Comparison of ENCODE assay signal across 8 cellular contexts in the genomic region with DNA sequence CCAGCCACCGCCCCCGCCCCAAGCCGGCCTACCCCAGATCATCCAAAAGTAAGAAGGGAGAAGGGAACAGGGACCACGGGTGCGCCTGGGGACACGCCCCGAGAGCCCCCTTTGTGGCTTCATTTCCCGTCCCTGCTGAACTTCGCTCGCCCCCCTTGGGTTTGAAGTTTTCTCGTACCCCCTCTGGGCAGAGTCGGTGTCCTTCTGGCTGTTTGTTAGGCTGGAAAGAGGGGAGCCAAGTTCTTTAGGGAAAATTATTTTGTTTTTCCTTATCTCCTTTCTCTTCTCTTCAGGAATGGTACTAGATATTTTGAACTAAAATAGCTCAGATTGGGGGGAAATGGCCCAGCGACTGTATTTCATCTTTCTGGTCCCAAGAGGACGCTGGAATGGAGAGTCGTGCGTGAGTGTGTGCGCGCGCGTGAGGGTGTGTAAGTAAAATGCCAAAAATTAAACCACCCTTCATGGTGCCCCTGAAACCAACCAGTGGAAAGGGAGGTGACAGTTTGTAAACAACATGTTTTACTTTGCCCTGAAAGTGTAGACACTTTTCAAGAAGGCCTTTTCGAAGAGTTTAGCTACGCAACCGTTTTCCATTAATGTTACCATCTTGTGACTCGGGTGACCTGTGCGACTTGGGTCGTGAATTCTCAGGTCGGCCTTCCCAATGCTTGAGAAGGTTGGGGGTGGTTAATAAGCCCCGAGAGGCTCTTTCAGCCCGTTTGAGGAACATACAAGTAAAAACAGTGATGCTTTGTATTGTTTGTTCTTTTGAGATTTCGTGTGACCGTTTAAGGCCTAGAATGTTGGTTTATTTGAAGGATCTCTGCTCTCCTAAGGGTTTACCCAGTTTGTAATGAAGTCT. TPM values are rescaled to one million over a fixed set of nuclear protein-coding genes. Genes with fewer than 3 reads are reported as not detected.
DNase-seq lines count a peak whose midpoint lies in the region; ATAC-seq and TF ChIP-seq lines count a peak whose summit lies in the region.

No MANE protein-coding gene starts in this region.

- no peak overlapping the region for H3K27ac ChIP-seq in CD4-positive, alpha-beta memory T cell (ENCODE audit: low read depth, low read length)
- H3K27ac ChIP-seq in dorsolateral prefrontal cortex: peak overlapping the region in 9 of 59 donors; percentile 8 to 49 (median 29)
- H3K27ac ChIP-seq in ovary: no peak overlapping the region

- H3K4me1 ChIP-seq in CD4-positive, alpha-beta memory T cell (ENCODE audit: insufficient read depth, low read length): peaks cover 29% of the 10 kb centered on the region
- peaks cover 7% of the 10 kb centered on the region for H3K4me1 ChIP-seq in ovary (ENCODE audit: insufficient read depth)

- no peak for TF ChIP-seq CTCF in dorsolateral prefrontal cortex (IDR thresholded peaks at IDR 0.05 in 54 of 56, conservative IDR thresholded peaks at IDR 0.05 in 2 of 56; ENCODE audit: low read depth in 1 of 56, partially characterized antibody in 56 of 56)
- no peak for TF ChIP-seq CTCF in ovary (IDR thresholded peaks at IDR 0.05)
- no peak for TF ChIP-seq CTCF in GM10248 (IDR thresholded peaks at IDR 0.05; ENCODE audit: control extremely low read depth, extremely low read depth, low read depth, missing control alignments)

- no peak overlapping the region for H3K27ac Mint-ChIP-seq in CD4-positive, alpha-beta memory T cell

- WGBS in ovary, 3 donors: 35 to 45% (median 36%) methylated on average over 29 to 31 of the region's 31 CpGs

- H3K4me1 Mint-ChIP-seq in CD4-positive, alpha-beta memory T cell: peaks cover 20 to 40% (median 27%) of the 10 kb centered on the region in 4 donors

- CTCF ChIA-PET in CD4-positive, alpha-beta memory T cell (lab: Charles Lee; ENCODE audit: partially characterized antibody): no interaction called here
- CTCF ChIA-PET in GM10248 (lab: Yijun Ruan, JAX): interaction anchor here (0.9 to 1.3 kb wide), 2 partner anchors 28 to 62 kb away, joined by 3 read pairs; no protein-coding TSS in a partner anchor

- no peaks in the 10 kb centered on the region for H3K9me3 ChIP-seq in CD4-positive, alpha-beta memory T cell (ENCODE audit: control insufficient read depth in 1 of 2, low read length in 2 of 2)
- H3K9me3 ChIP-seq in ovary: no peaks in the 10 kb centered on the region

- no peaks in the 10 kb centered on the region for H3K36me3 ChIP-seq in CD4-positive, alpha-beta memory T cell (ENCODE audit: insufficient read depth, low read length)
- H3K36me3 ChIP-seq in ovary: no peaks in the 10 kb centered on the region

- intact Hi-C loops in CD4-positive, alpha-beta memory T cell (cut with micrococcal nuclease): no loop called here
- intact Hi-C loops in dorsolateral prefrontal cortex (cut with DNase I) (no loop called here), ovary (cut with DNase I) (no loop called here)

- no peaks in the 10 kb centered on the region for H3K36me3 Mint-ChIP-seq in CD4-positive, alpha-beta memory T cell

- peaks cover 0 to 4% (median 0%) of the 10 kb centered on the region in 8 donors for H3K9me3 Mint-ChIP-seq in CD4-positive, alpha-beta memory T cell

- ATAC-seq in left lobe of liver (no peak), GM21367 (IDR thresholded peaks at IDR 0.05; ENCODE audit: unreplicated experiment) (no peak)

- no peak for TF ChIP-seq POLR2A in ovary (IDR thresholded peaks at IDR 0.05)

- H3K27me3 ChIP-seq in CD4-positive, alpha-beta memory T cell (ENCODE audit: insufficient read depth, low read length): peaks cover 45% of the 10 kb centered on the region
- H3K27me3 ChIP-seq in dorsolateral prefrontal cortex: peaks cover 4 to 93% (median 59%) of the 10 kb centered on the region in 45 donors
- no peaks in the 10 kb centered on the region for H3K27me3 ChIP-seq in ovary

- TF ChIP-seq EP300 in ovary (IDR thresholded peaks at IDR 0.05): no peak

- peaks cover 48 to 49% of the 10 kb centered on the region in 2 donors for H3K27me3 Mint-ChIP-seq in CD4-positive, alpha-beta memory T cell

- POLR2A ChIA-PET in CD4-positive, alpha-beta memory T cell (lab: Charles Lee; ENCODE audit: partially characterized antibody): no interaction called here
- POLR2A ChIA-PET in GM10248 (lab: Yijun Ruan, JAX): no interaction called here

- no peak overlapping the region for H3K4me3 ChIP-seq in CD4-positive, alpha-beta memory T cell (ENCODE audit: low read length in 2 of 2)
- H3K4me3 ChIP-seq in dorsolateral prefrontal cortex (peak overlapping the region in 57 of 59 donors; percentile 26 to 74 (median 59)), ovary (peak overlapping the region; percentile 46)

- no peak for DNase-seq in CD4-positive, alpha-beta memory T cell
- DNase-seq in NCI-H526 treated with DMSO at 0.1 percent for 48 hours (lab: John Stamatoyannopoulos, UW) (peak; percentile 38), dorsolateral prefrontal cortex (no peak), ovary (no peak), left lobe of liver (ENCODE audit: low spot score) (no peak), NCI-H1105 (lab: John Stamatoyannopoulos, UW) (no peak), GM10248 (ENCODE audit: extremely low spot score) (no peak)

- peak overlapping the region; percentile 65 to 78 (median 72) for H3K4me3 Mint-ChIP-seq in CD4-positive, alpha-beta memory T cell

RNA-seq across cellular contexts. Expression of a gene that starts 0.7 kb away (rescaled TPM):
- total RNA-seq in CD4-positive, alpha-beta memory T cell: not detected
- under 1 TPM in 1 of 2 donors, not detected in 1; 0.03 TPM for polyA plus RNA-seq in CD4-positive, alpha-beta memory T cell
- total RNA-seq in dorsolateral prefrontal cortex: 1 to 10 TPM in 117 of 120 experiments, under 1 TPM in 3; 0.40 to 4.5 (median 2.1) TPM
- total RNA-seq in ovary: 1 to 10 TPM in 6 of 7 donors, under 1 TPM in 1; 0.96 to 4.9 (median 3.6) TPM
- 1 to 10 TPM; 2.4 to 3.9 TPM for polyA plus RNA-seq in ovary
- total RNA-seq in left lobe of liver: 0.33 TPM

Comparison
In these comparisons a context has a peak if more than half of its experiments do, and no peak if none do; other contexts are left out.
1. H3K4me3 ChIP-seq: peak in dorsolateral prefrontal cortex (57 of 59) and ovary (single experiment); none in CD4-positive, alpha-beta memory T cell (0 of 2).